8 cellular contexts compared by ENCODE assay signal in the genomic region with DNA sequence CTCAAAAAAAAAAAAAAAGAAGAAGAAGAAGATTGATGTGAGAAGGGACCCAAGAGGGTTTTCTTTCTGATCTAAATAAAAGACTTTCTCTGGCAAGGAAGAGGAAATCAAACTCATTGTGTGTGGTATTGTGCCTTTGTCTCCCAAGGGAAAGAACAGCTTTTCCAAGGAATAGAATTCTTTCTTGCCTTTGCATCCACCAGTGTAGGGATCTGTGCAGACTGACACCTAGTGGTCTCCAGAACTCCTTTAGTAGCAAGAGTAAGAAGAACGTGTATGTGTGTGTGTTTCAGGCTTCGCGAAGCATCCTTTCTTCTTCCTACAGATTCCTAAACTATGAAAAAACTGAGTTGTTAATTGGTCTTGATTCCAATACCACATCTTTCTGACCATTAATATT. TPM values are rescaled to one million over a fixed set of nuclear protein-coding genes. Genes with fewer than 3 reads are reported as not detected.
A peak's percentile ranks its signal among the peaks of the same experiment; 100 is the strongest.
DNase-seq lines count a peak whose midpoint lies in the region; ATAC-seq and TF ChIP-seq lines count a peak whose summit lies in the region.

No MANE protein-coding gene starts in this region.

- intact Hi-C loops in lower leg skin (cut with DNase I; ENCODE audit: low total_unique reads): no loop called here

- DNase-seq in G401 (ENCODE audit: low spot score) (peak; percentile 35), NCI-H82 treated with DMSO at 0.1 percent for 48 hours (lab: John Stamatoyannopoulos, UW; ENCODE audit: unreplicated experiment) (peak; percentile 10), epidermal melanocyte (ENCODE audit: insufficient read length, low spot score) (peak; percentile 40), non-pigmented ciliary epithelial cell (ENCODE audit: low read depth) (peak; percentile 43), KBM-7 (no peak), lower leg skin (ENCODE audit: low spot score in 2 of 2) (no peak), UCSD-AML1 (lab: John Stamatoyannopoulos, UW; ENCODE audit: unreplicated experiment) (no peak)

- no peak for TF ChIP-seq CTCF in lower leg skin (IDR thresholded peaks at IDR 0.05)

- no peak for ATAC-seq in HG03108 (IDR thresholded peaks at IDR 0.05; ENCODE audit: unreplicated experiment)

- in situ Hi-C loops in G401 (cut with HindIII; ENCODE audit: low sequenced_read_pairs) (no loop called here), KBM-7 (cut with MboI; ENCODE audit: low pct_unique_long_range_greater_than_20kb, low sequenced_read_pairs) (no loop called here)

- no peak for TF ChIP-seq POLR2A in lower leg skin (IDR thresholded peaks at IDR 0.05)

- no peak overlapping the region for H3K4me3 ChIP-seq in lower leg skin (ENCODE audit: low read depth, poor library complexity, severe bottlenecking)

- WGBS in lower leg skin, 2 donors: 55 to 60% methylated on average over 3 of the region's 3 CpGs

RNA-seq across cellular contexts. Expression of a gene that starts 33.5 kb away (rescaled TPM):
- total RNA-seq in G401 (2014; rRNA removed; shearing (Covaris generic)): 32.1 and 43.4 TPM in 2 replicates
- 100 to 1,000 TPM in 3 of 4 donors, 10 to 100 TPM in 1; 71.7 to 132 (median 118) TPM for total RNA-seq in lower leg skin

Comparison
In these comparisons a context has a peak if more than half of its experiments do, and no peak if none do; other contexts are left out.
1. DNase-seq: peak in G401 (single experiment), NCI-H82 treated with DMSO at 0.1 percent for 48 hours (single experiment), epidermal melanocyte (single experiment) and non-pigmented ciliary epithelial cell (single experiment); none in KBM-7 (single experiment), lower leg skin (0 of 2) and UCSD-AML1 (single experiment).